18 cellular contexts compared by ENCODE assay signal in genomic region chr12:105457026-105457425, GRCh38.
"Had no signal": no experiment of that assay in that cellular context is flagged by ENCODE, and none has a peak within 500 bp of the region (broad histone marks: within the 10 kb centered on the region; RNA-seq: fewer than 3 reads in every experiment).

No MANE protein-coding gene starts in this region.

- H3K36me3 ChIP-seq: ovary, upper lobe of right lung had no signal

- FAIRE-seq: bronchial epithelial cell had no signal

- H3K4me3 Mint-ChIP-seq: activated CD4-positive, alpha-beta T cell treated with anti-CD3 and anti-CD28 coated beads, Interleukin-2, amount 10 ng/mL, durations not matched to agents 7 days and 5 days; activated naive CD4-positive, alpha-beta T cell treated with anti-CD3 and anti-CD28 coated beads, Interleukin-2, amount 10 ng/mL, durations not matched to agents 7 days and 5 days; naive thymus-derived CD4-positive, alpha-beta T cell; stimulated activated naive B cell treated with anti-CD40 and anti-IgM and Interleukin-4, amounts not matched to agents 10 μg/mL and 1 μg/mL and 100 μg/mL, for 72 hours; T-helper 1 cell treated with Interleukin-12 subunit alpha and Interleukin-12 subunit beta and Interleukin-4 antibody, amounts not matched to agents 30 μg/mL and 1 μg/mL, for 36 hours had no signal

- H3K27ac Mint-ChIP-seq: activated CD4-positive, alpha-beta T cell treated with anti-CD3 and anti-CD28 coated beads, Interleukin-2, amount 10 ng/mL, durations not matched to agents 7 days and 5 days; activated naive CD4-positive, alpha-beta T cell treated with anti-CD3 and anti-CD28 coated beads, Interleukin-2, amount 10 ng/mL, durations not matched to agents 7 days and 5 days; naive thymus-derived CD4-positive, alpha-beta T cell; stimulated activated naive B cell treated with anti-CD40 and anti-IgM and Interleukin-4, amounts not matched to agents 10 μg/mL and 1 μg/mL and 100 μg/mL, for 72 hours; T-helper 1 cell treated with Interleukin-12 subunit alpha and Interleukin-12 subunit beta and Interleukin-4 antibody, amounts not matched to agents 30 μg/mL and 1 μg/mL, for 36 hours had no signal

- H3K36me3 Mint-ChIP-seq: activated naive CD4-positive, alpha-beta T cell treated with anti-CD3 and anti-CD28 coated beads, Interleukin-2, amount 10 ng/mL, durations not matched to agents 7 days and 5 days; naive thymus-derived CD4-positive, alpha-beta T cell; stimulated activated naive B cell treated with anti-CD40 and anti-IgM and Interleukin-4, amounts not matched to agents 10 μg/mL and 1 μg/mL and 100 μg/mL, for 72 hours had no signal

- H3K9me3 ChIP-seq: ovary, upper lobe of right lung had no signal

- H3K27ac ChIP-seq: epithelial cell of prostate, ovary, upper lobe of right lung had no signal

- ATAC-seq: left colon; naive thymus-derived CD4-positive, alpha-beta T cell; sciatic nerve; stimulated activated naive B cell treated with anti-CD40 and anti-IgM and Interleukin-4, amounts not matched to agents 10 μg/mL and 1 μg/mL and 100 μg/mL, for 72 hours; upper lobe of right lung had no signal

- DNase-seq: activated CD4-positive, alpha-beta T cell treated with anti-CD3 and anti-CD28 coated beads, Interleukin-2, amount 10 ng/mL, durations not matched to agents 7 days and 5 days; activated CD8-positive, alpha-beta memory T cell treated with anti-CD3 and anti-CD28 coated beads, Interleukin-2, amount 50 U/mL, for 48 hours; activated effector memory CD4-positive, alpha-beta T cell treated with Interleukin-2 at 50 U/mL for 16 hours; activated naive CD4-positive, alpha-beta T cell treated with anti-CD3 and anti-CD28 coated beads, Interleukin-2, amount 10 ng/mL, durations not matched to agents 7 days and 5 days; activated T-cell treated with anti-CD3 and anti-CD28 coated beads, Interleukin-2, amount 50 U/mL, for 48 hours; aorta; foreskin fibroblast; hypothalamus; islet precursor cell; left colon; naive thymus-derived CD4-positive, alpha-beta T cell; ovary; stimulated activated naive B cell treated with anti-CD40 and anti-IgM and Interleukin-4, amounts not matched to agents 10 μg/mL and 1 μg/mL and 100 μg/mL, for 72 hours; upper lobe of right lung had no signal

- H3K9me3 Mint-ChIP-seq: activated CD4-positive, alpha-beta T cell treated with anti-CD3 and anti-CD28 coated beads, Interleukin-2, amount 10 ng/mL, durations not matched to agents 7 days and 5 days; activated naive CD4-positive, alpha-beta T cell treated with anti-CD3 and anti-CD28 coated beads, Interleukin-2, amount 10 ng/mL, durations not matched to agents 7 days and 5 days; T-helper 1 cell treated with Interleukin-12 subunit alpha and Interleukin-12 subunit beta and Interleukin-4 antibody, amounts not matched to agents 30 μg/mL and 1 μg/mL, for 36 hours had no signal

- H3K4me3 ChIP-seq: ovary, upper lobe of right lung had no signal

- H3K4me1 Mint-ChIP-seq: activated CD4-positive, alpha-beta T cell treated with anti-CD3 and anti-CD28 coated beads, Interleukin-2, amount 10 ng/mL, durations not matched to agents 7 days and 5 days; activated naive CD4-positive, alpha-beta T cell treated with anti-CD3 and anti-CD28 coated beads, Interleukin-2, amount 10 ng/mL, durations not matched to agents 7 days and 5 days; stimulated activated naive B cell treated with anti-CD40 and anti-IgM and Interleukin-4, amounts not matched to agents 10 μg/mL and 1 μg/mL and 100 μg/mL, for 72 hours had no signal

- H3K4me1 ChIP-seq: upper lobe of right lung had no signal

- H3K27me3 ChIP-seq: ovary, upper lobe of right lung had no signal

- H3K27me3 Mint-ChIP-seq: activated naive CD4-positive, alpha-beta T cell treated with anti-CD3 and anti-CD28 coated beads, Interleukin-2, amount 10 ng/mL, durations not matched to agents 7 days and 5 days had no signal
